19 cellular contexts compared by ENCODE assay signal in genomic region chr3:46907271-46907670, GRCh38. TPM values are rescaled to one million over a fixed set of nuclear protein-coding genes. Genes with fewer than 3 reads are reported as not detected.
"Had no signal": no experiment of that assay in that cellular context is flagged by ENCODE, and none has a peak within 500 bp of the region (broad histone marks: within the 10 kb centered on the region; RNA-seq: fewer than 3 reads in every experiment).

No MANE protein-coding gene starts in this region.

- H3K36me3 ChIP-seq: ascending aorta, pancreas, transverse colon had no signal

- H3K36me3 Mint-ChIP-seq: natural killer cell had no signal

- H3K9me3 Mint-ChIP-seq: activated CD4-positive, alpha-beta memory T cell treated with anti-CD3 and anti-CD28 coated beads, Interleukin-2, amount 10 ng/mL, durations not matched to agents 7 days and 5 days; activated naive CD4-positive, alpha-beta T cell treated with anti-CD3 and anti-CD28 coated beads for 36 hours; activated T-helper 2 cell treated with anti-CD3 and anti-CD28 coated beads, Interferon-gamma antibody, Interleukin-2, Interleukin-4, amounts not matched to agents 10 μg/mL and 5 μg/mL and 100 μg/mL, durations not matched to agents 14 hours and 24 hours and 36 hours; natural killer cell; T-helper 2 cell treated with Interferon-gamma antibody and Interleukin-4, amounts not matched to agents 5 μg/mL and 100 μg/mL, for 36 hours had no signal

- H3K27me3 Mint-ChIP-seq: activated CD4-positive, alpha-beta memory T cell treated with anti-CD3 and anti-CD28 coated beads, Interleukin-2, amount 10 ng/mL, durations not matched to agents 7 days and 5 days had no signal

- H3K27ac ChIP-seq: ascending aorta, pancreas, transverse colon had no signal

- DNase-seq: activated CD4-positive, alpha-beta memory T cell treated with anti-CD3 and anti-CD28 coated beads, Interleukin-2, amount 10 ng/mL, durations not matched to agents 7 days and 5 days; activated CD4-positive, alpha-beta T cell treated with anti-CD3 and anti-CD28 coated beads for 48 hours; activated naive CD4-positive, alpha-beta T cell treated with anti-CD3 and anti-CD28 coated beads for 36 hours; activated T-cell treated with anti-CD3 and anti-CD28 coated beads, Interleukin-2, amount 50 U/mL, for 1 hour; cortex of kidney; head of caudate nucleus; kidney glomerular epithelial cell; natural killer cell; stimulated activated CD4-positive, alpha-beta T cell treated with anti-CD3 and anti-CD28 coated beads, Interleukin-1b, Interleukin-23, amount 100 ng/mL, for 48 hours; stimulated activated CD8-positive, alpha-beta memory T cell treated with anti-CD3 and anti-CD28 coated beads, Interleukin-4, amount 100 ng/mL, for 48 hours; stimulated activated naive CD4-positive, alpha-beta T cell treated with Interleukin-2 at 50 U/mL for 16 hours; transverse colon had no signal

- FAIRE-seq: pancreas, TTC549 had no signal

- H3K4me3 Mint-ChIP-seq: activated CD4-positive, alpha-beta memory T cell treated with anti-CD3 and anti-CD28 coated beads, Interleukin-2, amount 10 ng/mL, durations not matched to agents 7 days and 5 days; activated naive CD4-positive, alpha-beta T cell treated with anti-CD3 and anti-CD28 coated beads for 36 hours; natural killer cell; T-helper 2 cell treated with Interferon-gamma antibody and Interleukin-4, amounts not matched to agents 5 μg/mL and 100 μg/mL, for 36 hours had no signal

- H3K27me3 ChIP-seq: ascending aorta, pancreas, transverse colon had no signal

- H3K4me3 ChIP-seq: ascending aorta, pancreas, transverse colon had no signal

- H3K9ac ChIP-seq: SK-N-SH had no signal

- ATAC-seq: natural killer cell, pancreas had no signal

- H3K9me3 ChIP-seq: ascending aorta, pancreas, SK-N-SH, transverse colon had no signal

- H3K4me2 ChIP-seq: SK-N-SH had no signal

- H3K27ac Mint-ChIP-seq: activated CD4-positive, alpha-beta memory T cell treated with anti-CD3 and anti-CD28 coated beads, Interleukin-2, amount 10 ng/mL, durations not matched to agents 7 days and 5 days; activated naive CD4-positive, alpha-beta T cell treated with anti-CD3 and anti-CD28 coated beads for 36 hours; activated T-helper 2 cell treated with anti-CD3 and anti-CD28 coated beads, Interferon-gamma antibody, Interleukin-2, Interleukin-4, amounts not matched to agents 10 μg/mL and 5 μg/mL and 100 μg/mL, durations not matched to agents 14 hours and 24 hours and 36 hours; natural killer cell; T-helper 2 cell treated with Interferon-gamma antibody and Interleukin-4, amounts not matched to agents 5 μg/mL and 100 μg/mL, for 36 hours had no signal

RNA-seq across cellular contexts. Expression of gene PTH1R, which starts 29.8 kb away (rescaled TPM):
- total RNA-seq: activated CD4-positive, alpha-beta memory T cell treated with anti-CD3 and anti-CD28 coated beads, Interleukin-2, amount 10 ng/mL, durations not matched to agents 7 days and 5 days; activated naive CD4-positive, alpha-beta T cell treated with anti-CD3 and anti-CD28 coated beads for 36 hours; activated T-helper 2 cell treated with anti-CD3 and anti-CD28 coated beads, Interferon-gamma antibody, Interleukin-2, Interleukin-4, amounts not matched to agents 10 μg/mL and 5 μg/mL and 100 μg/mL, durations not matched to agents 14 hours and 24 hours and 36 hours; natural killer cell had no signal

RNA-seq across cellular contexts. Expression of gene MYL3, which starts 44.0 kb away (rescaled TPM):
- total RNA-seq: activated CD4-positive, alpha-beta memory T cell treated with anti-CD3 and anti-CD28 coated beads, Interleukin-2, amount 10 ng/mL, durations not matched to agents 7 days and 5 days; activated naive CD4-positive, alpha-beta T cell treated with anti-CD3 and anti-CD28 coated beads for 36 hours; activated T-helper 2 cell treated with anti-CD3 and anti-CD28 coated beads, Interferon-gamma antibody, Interleukin-2, Interleukin-4, amounts not matched to agents 10 μg/mL and 5 μg/mL and 100 μg/mL, durations not matched to agents 14 hours and 24 hours and 36 hours; frontal cortex; natural killer cell had no signal
- polyA plus RNA-seq: SK-N-SH had no signal
